In genomic region chr3:112407888-112408702, GRCh38 we compare ENCODE assay signal across 16 cellular contexts.
DNase-seq lines count a peak whose midpoint lies in the region; ATAC-seq and TF ChIP-seq lines count a peak whose summit lies in the region.
"Had no signal": no experiment of that assay in that cellular context is flagged by ENCODE, and none has a peak within 500 bp of the region (broad histone marks: within the 10 kb centered on the region; RNA-seq: fewer than 3 reads in every experiment).

No MANE protein-coding gene starts in this region.

- DNase-seq in ascending aorta (ENCODE audit: low spot score in 2 of 2) (no peak), prostate gland (ENCODE audit: low spot score) (no peak), WERI-Rb-1 (no peak), medulla oblongata (ENCODE audit: extremely low spot score) (no peak), body of pancreas (no peak), endodermal cell (no peak)
- DNase-seq: aorta; effector memory CD4-positive, alpha-beta T cell; HFFc6; MM.1S; NCI-H446 treated with DMSO at 0.1 percent for 48 hours; ovary had no signal

- H3K27ac ChIP-seq in ascending aorta: peak overlapping the region; percentile 72 to 75
- H3K27ac ChIP-seq in prostate gland: peak overlapping the region; percentile 39 to 55
- H3K27ac ChIP-seq in WERI-Rb-1: no peak overlapping the region
- H3K27ac ChIP-seq in body of pancreas: peak overlapping the region in 2 of 4 donors; percentile 14 to 54
- no peak overlapping the region for H3K27ac ChIP-seq in endodermal cell (ENCODE audit: low read depth, low read length)
- H3K27ac ChIP-seq: C4-2B, ovary had no signal

- H3K4me3 ChIP-seq in ascending aorta (no peak overlapping the region), prostate gland (no peak overlapping the region), WERI-Rb-1 (ENCODE audit: low read depth, low read length) (no peak overlapping the region), body of pancreas (no peak overlapping the region), endodermal cell (ENCODE audit: low read length) (no peak overlapping the region)
- H3K4me3 ChIP-seq: ovary had no signal

- TF ChIP-seq CTCF in ascending aorta (IDR thresholded peaks at IDR 0.05) (no peak), prostate gland (IDR thresholded peaks at IDR 0.05) (no peak), WERI-Rb-1 (IDR thresholded peaks at IDR 0.05; ENCODE audit: low read depth, low read length) (no peak), body of pancreas (IDR thresholded peaks at IDR 0.05) (no peak), endodermal cell (conservative IDR thresholded peaks at IDR 0.05) (no peak)

- 51% methylated on average over 2 of the region's 2 CpGs for WGBS in prostate gland
- 45 to 63% methylated on average over 2 of the region's 2 CpGs for WGBS in body of pancreas, 2 donors
- 92 to 100% methylated on average over 1 to 2 of the region's 2 CpGs for WGBS in endodermal cell (ENCODE audit: insufficient coverage in 1 of 2, insufficient read length in 1 of 2), 2 experiments

- no peak overlapping the region for H3K9ac ChIP-seq in endodermal cell (ENCODE audit: extremely low read depth, low read length, poor library complexity, severe bottlenecking)

- H3K4me1 Mint-ChIP-seq in endodermal cell: peaks cover 40% of the 10 kb centered on the region

- no peaks in the 10 kb centered on the region for H3K9me3 Mint-ChIP-seq in endodermal cell
- H3K9me3 Mint-ChIP-seq: HFFc6 had no signal

- H3K27me3 ChIP-seq in ascending aorta (no peaks in the 10 kb centered on the region), prostate gland (replicated peaks; ENCODE audit: insufficient read depth) (no peaks in the 10 kb centered on the region), WERI-Rb-1 (ENCODE audit: insufficient read depth, low read depth, severe bottlenecking) (peaks cover 6% of the 10 kb centered on the region), body of pancreas (no peaks in the 10 kb centered on the region), endodermal cell (ENCODE audit: control insufficient read depth, insufficient read depth, low read length, poor library complexity, severe bottlenecking) (no peaks in the 10 kb centered on the region)
- H3K27me3 ChIP-seq: ovary had no signal

- TF ChIP-seq POLR2A in prostate gland (IDR thresholded peaks at IDR 0.05): no peak
- TF ChIP-seq POLR2A in body of pancreas (IDR thresholded peaks at IDR 0.05): no peak

- peaks cover 4% of the 10 kb centered on the region for H3K36me3 Mint-ChIP-seq in endodermal cell (ENCODE audit: low read depth)

- H3K4me3 Mint-ChIP-seq in endodermal cell: no peak overlapping the region
- H3K4me3 Mint-ChIP-seq: HFFc6 had no signal

- H3K9me3 ChIP-seq in ascending aorta: no peaks in the 10 kb centered on the region
- H3K9me3 ChIP-seq in prostate gland: no peaks in the 10 kb centered on the region
- H3K9me3 ChIP-seq in WERI-Rb-1 (ENCODE audit: severe bottlenecking): no peaks in the 10 kb centered on the region
- H3K9me3 ChIP-seq in body of pancreas: no peaks in the 10 kb centered on the region
- H3K9me3 ChIP-seq in endodermal cell (ENCODE audit: control insufficient read depth, low read length): no peaks in the 10 kb centered on the region
- H3K9me3 ChIP-seq: ovary had no signal

- H3K36me3 ChIP-seq in ascending aorta (no peaks in the 10 kb centered on the region), prostate gland (no peaks in the 10 kb centered on the region), WERI-Rb-1 (no peaks in the 10 kb centered on the region), body of pancreas (replicated peaks in 1 of 2; ENCODE audit: insufficient read depth in 1 of 2, low read depth in 2 of 2) (no peaks in the 10 kb centered on the region), endodermal cell (ENCODE audit: control insufficient read depth, insufficient read depth, low read length) (no peaks in the 10 kb centered on the region)
- H3K36me3 ChIP-seq: ovary had no signal

- H3K27me3 Mint-ChIP-seq in endodermal cell (ENCODE audit: insufficient read depth): no peaks in the 10 kb centered on the region

- peak; percentile 30 for ATAC-seq in GM18517 (IDR thresholded peaks at IDR 0.05; ENCODE audit: unreplicated experiment)
- ATAC-seq in HG02678 (IDR thresholded peaks at IDR 0.05; ENCODE audit: unreplicated experiment): peak; percentile 33
- no peak for ATAC-seq in body of pancreas
- ATAC-seq: left lobe of liver had no signal

- no peak overlapping the region for H3K27ac Mint-ChIP-seq in endodermal cell
- H3K27ac Mint-ChIP-seq: HFFc6 had no signal

- H3K4me1 ChIP-seq in ascending aorta (peaks cover 4 to 24% of the 10 kb centered on the region in 2 donors), prostate gland (replicated peaks) (no peaks in the 10 kb centered on the region), body of pancreas (peaks cover 5% of the 10 kb centered on the region), endodermal cell (ENCODE audit: control insufficient read depth, insufficient read depth, low read length) (no peaks in the 10 kb centered on the region)

- intact Hi-C loops in ascending aorta (cut with DNase I) (loop anchor here (2.0 kb wide), 1 partner anchor 13 kb away; no protein-coding TSS in a partner anchor), prostate gland (cut with DNase I) (no loop called here), body of pancreas (cut with DNase I) (no loop called here)

Comparison
In these comparisons a context has a peak if more than half of its experiments do, and no peak if none do; other contexts are left out.
1. H3K27ac ChIP-seq: peak in ascending aorta (2 of 2) and prostate gland (2 of 2); none in WERI-Rb-1 (single experiment) and endodermal cell (single experiment).